Comparison of ENCODE assay signal across 11 cellular contexts in the genomic region with DNA sequence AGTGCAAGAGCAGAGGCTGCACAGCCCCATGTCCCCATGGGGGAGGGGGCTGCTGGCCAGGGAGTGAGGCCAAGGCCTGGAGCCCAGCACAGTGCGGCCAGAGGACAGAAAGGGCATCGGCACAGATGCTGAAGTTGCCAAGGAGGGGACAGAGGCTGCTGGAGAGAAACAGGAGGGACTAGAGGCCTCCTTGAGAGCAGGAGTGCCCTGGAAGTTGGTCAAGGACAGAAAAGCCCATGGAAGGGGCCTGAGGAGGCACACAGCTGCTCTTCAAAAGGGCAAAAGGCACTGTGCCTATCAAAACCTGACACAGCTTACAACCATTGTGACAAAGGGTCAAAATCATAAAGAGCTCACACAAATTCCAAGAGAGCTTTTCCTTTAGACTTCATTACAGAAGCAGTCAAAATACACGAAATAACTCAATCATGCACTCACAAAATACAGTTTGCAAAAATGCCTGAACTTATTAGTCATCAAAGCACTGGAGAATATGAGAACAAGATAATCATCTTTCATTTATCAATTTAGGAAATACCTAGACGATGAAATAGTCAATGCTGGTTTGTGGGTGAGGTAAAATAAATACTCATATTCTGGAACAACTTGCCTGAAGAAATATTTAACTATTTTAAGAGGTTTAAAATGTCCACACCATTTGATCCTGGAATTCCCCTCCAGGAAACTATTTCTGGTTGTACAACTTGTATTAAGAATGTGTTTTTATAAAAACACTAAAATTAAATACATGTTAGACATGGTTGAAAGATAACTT.
DNase-seq lines count a peak whose midpoint lies in the region; ATAC-seq and TF ChIP-seq lines count a peak whose summit lies in the region.
"Had no signal": no experiment of that assay in that cellular context is flagged by ENCODE, and none has a peak within 500 bp of the region (broad histone marks: within the 10 kb centered on the region; RNA-seq: fewer than 3 reads in every experiment).

No MANE protein-coding gene starts in this region.

- in situ Hi-C loops in astrocyte of the cerebellum (cut with HindIII; ENCODE audit: low sequenced_read_pairs): no loop called here

- ATAC-seq in GM18505 (IDR thresholded peaks at IDR 0.05; ENCODE audit: unreplicated experiment): no peak
- ATAC-seq in HG02852 (IDR thresholded peaks at IDR 0.05; ENCODE audit: unreplicated experiment): no peak
- ATAC-seq: GM12878 had no signal

- intact Hi-C loops in tibial artery (cut with DNase I; ENCODE audit: low total_unique reads): loop anchor here (10.0 kb wide), 1 partner anchor 78 kb away; the partner anchor contains the start of gene USP40

- H3K36me3 ChIP-seq in tibial artery: peaks cover 11 to 58% (median 46%) of the 10 kb centered on the region in 3 donors

- no peaks in the 10 kb centered on the region for H3K27me3 ChIP-seq in tibial artery

- H3K4me3 ChIP-seq in astrocyte of the cerebellum (ENCODE audit: low read depth, low read length) (no peak overlapping the region), tibial artery (no peak overlapping the region)
- H3K4me3 ChIP-seq: GM12878 had no signal

- peak overlapping the region; percentile 69 to 80 for H3K27ac ChIP-seq in tibial artery
- H3K27ac ChIP-seq: HL-60 had no signal

- TF ChIP-seq CTCF in astrocyte of the cerebellum (IDR thresholded peaks at IDR 0.05; ENCODE audit: low read depth, low read length, missing control alignments): no peak
- no peak for TF ChIP-seq CTCF in tibial artery (IDR thresholded peaks at IDR 0.05)

- DNase-seq in HK-2 (ENCODE audit: unreplicated experiment) (peak; percentile 42), astrocyte of the cerebellum (ENCODE audit: low read depth) (peak; percentile 82), kidney glomerular epithelial cell (lab: John Stamatoyannopoulos, UW) (peak; percentile 99), tibial artery (no peak), T-helper 1 cell (no peak)
- DNase-seq: activated naive CD8-positive, alpha-beta T cell treated with anti-CD3 and anti-CD28 coated beads, Interleukin-2, amount 10 ng/mL, durations not matched to agents 7 days and 5 days; NCI-H2171 had no signal

- no peak for TF ChIP-seq POLR2A in GM18505 (IDR thresholded peaks at IDR 0.05; ENCODE audit: borderline replicate concordance, extremely low read depth, insufficient read depth, insufficient read length)

- peaks cover 0 to 67% (median 27%) of the 10 kb centered on the region in 4 donors for H3K4me1 ChIP-seq in tibial artery

- H3K9me3 ChIP-seq in tibial artery: no peaks in the 10 kb centered on the region

Comparison
In these comparisons a context has a peak if more than half of its experiments do, and no peak if none do; other contexts are left out.
1. DNase-seq: peak in HK-2 (single experiment), astrocyte of the cerebellum (single experiment) and kidney glomerular epithelial cell (single experiment); none in tibial artery (0 of 2) and T-helper 1 cell (0 of 5).